In genomic region chr15:85354432-85354831, GRCh38 we compare ENCODE assay signal across 17 cellular contexts. TPM values are rescaled to one million over a fixed set of nuclear protein-coding genes. Genes with fewer than 3 reads are reported as not detected.
DNase-seq lines count a peak whose midpoint lies in the region; ATAC-seq and TF ChIP-seq lines count a peak whose summit lies in the region.
"Had no signal": no experiment of that assay in that cellular context is flagged by ENCODE, and none has a peak within 500 bp of the region (broad histone marks: within the 10 kb centered on the region; RNA-seq: fewer than 3 reads in every experiment).

No MANE protein-coding gene starts in this region.

- DNase-seq in EH (ENCODE audit: low read depth) (peak; percentile 86), NCI-H526 (lab: John Stamatoyannopoulos, UW) (peak; percentile 42 to 59), dermis microvascular lymphatic vessel endothelial cell (ENCODE audit: low read depth in 2 of 2) (peak; percentile 65 to 81), nephron progenitor cell (no peak), 8988T (no peak), HT-29 (ENCODE audit: low spot score) (no peak)
- no peak for DNase-seq in stimulated activated naive CD8-positive, alpha-beta T cell treated with anti-CD3 and anti-CD28 coated beads, Interleukin-15, amount 100 ng/mL, for 72 hours
- DNase-seq: activated CD4-positive, alpha-beta T cell treated with anti-CD3 and anti-CD28 coated beads, Interleukin-2, amount 50 U/mL, for 4 hours; CD8-positive, alpha-beta T cell; left cardiac atrium; NCI-H2029 treated with DMSO at 0.1 percent for 48 hours; ovary; stimulated activated naive B cell treated with anti-CD40 and anti-IgM and Interleukin-4, amounts not matched to agents 10 μg/mL and 1 μg/mL and 100 μg/mL, for 72 hours; T-helper 17 cell had no signal

- no peak overlapping the region for H3K4me3 Mint-ChIP-seq in nephron progenitor cell
- no peak overlapping the region for H3K4me3 Mint-ChIP-seq in stimulated activated naive CD8-positive, alpha-beta T cell treated with anti-CD3 and anti-CD28 coated beads, Interleukin-15, amount 100 ng/mL, for 72 hours
- H3K4me3 Mint-ChIP-seq: CD8-positive, alpha-beta T cell; IgD-negative memory B cell; stimulated activated naive B cell treated with anti-CD40 and anti-IgM and Interleukin-4, amounts not matched to agents 10 μg/mL and 1 μg/mL and 100 μg/mL, for 72 hours had no signal

- peaks cover 27% of the 10 kb centered on the region for H3K4me1 Mint-ChIP-seq in nephron progenitor cell
- H3K4me1 Mint-ChIP-seq in stimulated activated naive CD8-positive, alpha-beta T cell treated with anti-CD3 and anti-CD28 coated beads, Interleukin-15, amount 100 ng/mL, for 72 hours: peaks cover 23% of the 10 kb centered on the region

- H3K27me3 Mint-ChIP-seq in nephron progenitor cell (ENCODE audit: low read depth, poor library complexity): peaks cover 15% of the 10 kb centered on the region
- H3K27me3 Mint-ChIP-seq in stimulated activated naive CD8-positive, alpha-beta T cell treated with anti-CD3 and anti-CD28 coated beads, Interleukin-15, amount 100 ng/mL, for 72 hours: peaks cover 9% of the 10 kb centered on the region
- H3K27me3 Mint-ChIP-seq: IgD-negative memory B cell; stimulated activated naive B cell treated with anti-CD40 and anti-IgM and Interleukin-4, amounts not matched to agents 10 μg/mL and 1 μg/mL and 100 μg/mL, for 72 hours; T-helper 17 cell had no signal

- no peaks in the 10 kb centered on the region for H3K9me3 Mint-ChIP-seq in nephron progenitor cell
- H3K9me3 Mint-ChIP-seq in stimulated activated naive CD8-positive, alpha-beta T cell treated with anti-CD3 and anti-CD28 coated beads, Interleukin-15, amount 100 ng/mL, for 72 hours: peaks cover 0 to 4% of the 10 kb centered on the region in 2 donors
- H3K9me3 Mint-ChIP-seq: CD8-positive, alpha-beta T cell; IgD-negative memory B cell had no signal

- H3K36me3 Mint-ChIP-seq in nephron progenitor cell (ENCODE audit: low read depth): no peaks in the 10 kb centered on the region
- H3K36me3 Mint-ChIP-seq: CD8-positive, alpha-beta T cell; stimulated activated naive B cell treated with anti-CD40 and anti-IgM and Interleukin-4, amounts not matched to agents 10 μg/mL and 1 μg/mL and 100 μg/mL, for 72 hours had no signal

- no peak for TF ChIP-seq CTCF in nephron progenitor cell (IDR thresholded peaks at IDR 0.05)

- ATAC-seq in stimulated activated naive CD8-positive, alpha-beta T cell treated with anti-CD3 and anti-CD28 coated beads, Interleukin-15, amount 100 ng/mL, for 72 hours: no peak
- no peak for ATAC-seq in GM18909 (IDR thresholded peaks at IDR 0.05; ENCODE audit: poor library complexity, unreplicated experiment)
- ATAC-seq: CD8-positive, alpha-beta T cell; foreskin keratinocyte; stimulated activated naive B cell treated with anti-CD40 and anti-IgM and Interleukin-4, amounts not matched to agents 10 μg/mL and 1 μg/mL and 100 μg/mL, for 72 hours; T-helper 17 cell had no signal

- H3K27ac Mint-ChIP-seq in nephron progenitor cell: peak overlapping the region; percentile 46
- no peak overlapping the region for H3K27ac Mint-ChIP-seq in stimulated activated naive CD8-positive, alpha-beta T cell treated with anti-CD3 and anti-CD28 coated beads, Interleukin-15, amount 100 ng/mL, for 72 hours
- H3K27ac Mint-ChIP-seq: CD8-positive, alpha-beta T cell; stimulated activated naive B cell treated with anti-CD40 and anti-IgM and Interleukin-4, amounts not matched to agents 10 μg/mL and 1 μg/mL and 100 μg/mL, for 72 hours; T-helper 17 cell had no signal

RNA-seq across cellular contexts. Expression of gene AKAP13, which starts 26.0 kb away (rescaled TPM):
- total RNA-seq in dermis microvascular lymphatic vessel endothelial cell: 54.7 and 56.3 TPM in 2 replicates
- total RNA-seq in HT-29 (2014; rRNA removed; shearing (Covaris generic)): 90.3 and 108 TPM in 2 replicates

Comparison
In these comparisons a context has a peak if more than half of its experiments do, and no peak if none do; other contexts are left out.
1. DNase-seq: peak in EH (single experiment), NCI-H526 (2 of 2) and dermis microvascular lymphatic vessel endothelial cell (2 of 2); none in nephron progenitor cell (single experiment), stimulated activated naive CD8-positive, alpha-beta T cell treated with anti-CD3 and anti-CD28 coated beads, Interleukin-15, amount 100 ng/mL, for 72 hours (0 of 2), 8988T (single experiment) and HT-29 (single experiment).